Comparison of ENCODE assay signal across 21 cellular contexts in the genomic region with DNA sequence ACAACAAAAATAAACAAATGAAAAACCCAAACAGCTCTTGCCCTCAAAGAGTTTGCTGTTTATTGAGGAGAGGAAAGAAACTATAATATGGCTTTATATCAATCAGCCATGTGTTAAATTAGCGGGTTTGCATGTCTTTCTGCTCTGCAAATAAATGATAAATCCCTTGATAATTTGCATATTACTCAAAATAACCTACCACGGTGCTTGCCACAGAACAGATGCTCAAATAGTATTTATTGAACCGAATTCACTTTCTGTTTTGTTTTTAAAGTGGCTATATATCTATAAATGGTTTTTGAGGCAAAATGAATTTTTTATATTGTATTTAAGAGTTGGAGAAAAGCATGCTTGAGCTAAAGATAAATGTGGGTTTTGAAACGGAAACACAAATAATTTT.
DNase-seq lines count a peak whose midpoint lies in the region; ATAC-seq lines count a peak whose summit lies in the region.
"Had no signal": no experiment of that assay in that cellular context is flagged by ENCODE, and none has a peak within 500 bp of the region (broad histone marks: within the 10 kb centered on the region; RNA-seq: fewer than 3 reads in every experiment).

No MANE protein-coding gene starts in this region.

- no peak for DNase-seq in NCI-H2196 treated with DMSO at 0.1 percent for 48 hours (lab: John Stamatoyannopoulos, UW; ENCODE audit: unreplicated experiment)
- DNase-seq in NCI-H2107 treated with DMSO at 0.1 percent for 48 hours (lab: John Stamatoyannopoulos, UW; ENCODE audit: unreplicated experiment), result no peak
- DNase-seq in inferior parietal cortex (ENCODE audit: extremely low spot score), result no peak
- DNase-seq in GM03348 (ENCODE audit: low spot score), result no peak
- DNase-seq: activated CD4-positive, CD25-positive, alpha-beta regulatory T cell treated with anti-CD3 and anti-CD28 coated beads, Interleukin-2, amount 50 U/mL, for 72 hours; activated CD8-positive, alpha-beta T cell treated with anti-CD3 and anti-CD28 coated beads for 36 hours; activated gamma-delta T cell treated with Interleukin-2 at 50 U/mL for 16 hours; adrenal gland; Caco-2; effector memory CD4-positive, alpha-beta T cell; HFFc6; PC-9; right lobe of liver; SHP77 treated with DMSO at 0.1 percent for 48 hours; stomach had no signal

- peak; percentile 71 for ATAC-seq in GM18499 (IDR thresholded peaks at IDR 0.05; ENCODE audit: insufficient read depth, unreplicated experiment)
- peak; percentile 49 for ATAC-seq in GM19372 (IDR thresholded peaks at IDR 0.05; ENCODE audit: low read depth, unreplicated experiment)
- ATAC-seq in HG02763 (IDR thresholded peaks at IDR 0.05; ENCODE audit: unreplicated experiment), result peak; percentile 45
- ATAC-seq in HG03520 (IDR thresholded peaks at IDR 0.05; ENCODE audit: unreplicated experiment), result peak; percentile 84
- ATAC-seq: A549; activated CD8-positive, alpha-beta T cell treated with anti-CD3 and anti-CD28 coated beads for 36 hours; gastroesophageal sphincter; right lobe of liver had no signal
